In the genomic region with DNA sequence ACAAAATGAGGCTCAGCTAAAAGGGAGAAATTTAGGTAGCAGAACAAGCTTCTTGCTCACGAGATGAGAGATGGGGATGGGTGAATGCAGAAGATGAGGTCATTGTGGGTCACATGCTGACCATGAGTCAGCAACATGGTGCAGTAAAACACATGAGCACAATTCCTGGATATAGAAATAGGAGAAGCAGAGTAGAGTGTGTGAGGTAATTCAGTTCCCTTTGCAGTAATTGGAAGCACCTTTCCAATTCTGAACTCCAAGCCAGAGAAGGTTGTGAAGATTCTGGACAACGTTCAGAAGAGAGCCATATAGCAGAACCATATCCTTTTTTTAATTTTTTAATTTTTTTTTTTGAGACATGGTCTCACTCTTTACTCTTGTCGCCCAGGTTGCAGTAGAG, we compare ENCODE assay signal across 1 cellular context.
A peak's percentile ranks its signal among the peaks of the same experiment; 100 is the strongest.
TF ChIP-seq lines count a peak whose summit lies in the region.

No MANE protein-coding gene starts in this region.

TF ChIP-seq in HEK293, 187 proteins besides CTCF, POLR2A, EP300 and RAD21 (continued from another document):
- TF ChIP-seq, protein P1, sequence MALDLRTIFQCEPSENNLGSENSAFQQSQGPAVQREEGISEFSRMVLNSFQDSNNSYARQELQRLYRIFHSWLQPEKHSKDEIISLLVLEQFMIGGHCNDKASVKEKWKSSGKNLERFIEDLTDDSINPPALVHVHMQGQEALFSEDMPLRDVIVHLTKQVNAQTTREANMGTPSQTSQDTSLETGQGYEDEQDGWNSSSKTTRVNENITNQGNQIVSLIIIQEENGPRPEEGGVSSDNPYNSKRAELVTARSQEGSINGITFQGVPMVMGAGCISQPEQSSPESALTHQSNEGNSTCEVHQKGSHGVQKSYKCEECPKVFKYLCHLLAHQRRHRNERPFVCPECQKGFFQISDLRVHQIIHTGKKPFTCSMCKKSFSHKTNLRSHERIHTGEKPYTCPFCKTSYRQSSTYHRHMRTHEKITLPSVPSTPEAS (tag by site-specific recombination; IDR thresholded peaks at IDR 0.05), result peak; percentile 27; the same call in 1 of the 2 replicates
- TF ChIP-seq ZNF169 (tag by site-specific recombination; IDR thresholded peaks at IDR 0.05) (peak; percentile 28; the same call in 1 of the 2 replicates), ZNF174 (tag by site-specific recombination; IDR thresholded peaks at IDR 0.05) (no peak), ZNF223 (tag by site-specific recombination; IDR thresholded peaks at IDR 0.05) (no peak), OSR2 (tag by site-specific recombination; IDR thresholded peaks at IDR 0.05) (peak; percentile 55), GLI2 (tag by site-specific recombination; IDR thresholded peaks at IDR 0.05; ENCODE audit: borderline replicate concordance, low read depth) (no peak), ZBTB21 (tag by site-specific recombination; IDR thresholded peaks at IDR 0.05) (peak; percentile 94), FEZF1 (tag by site-specific recombination; IDR thresholded peaks at IDR 0.05) (no peak), ZNF600 (tag by site-specific recombination; IDR thresholded peaks at IDR 0.05) (peak; percentile 94), ZNF585B (tag by site-specific recombination; IDR thresholded peaks at IDR 0.05) (no peak), ZNF707 (tag by site-specific recombination; IDR thresholded peaks at IDR 0.05) (0 out of 2 replicates have a peak, but pooled peaks have one; percentile 30), SP3 (tag by site-specific recombination; IDR thresholded peaks at IDR 0.05) (peak; percentile 62), ZNF391 (tag by site-specific recombination; IDR thresholded peaks at IDR 0.05; ENCODE audit: borderline replicate concordance, low read depth) (peak; percentile 66; the same call in 1 of the 2 replicates), ZNF10 (tag by site-specific recombination; IDR thresholded peaks at IDR 0.05) (peak; percentile 77; the same call in 1 of the 2 replicates), KLF1 (tag by site-specific recombination; IDR thresholded peaks at IDR 0.05) (no peak), ZBTB7A (tag by site-specific recombination; IDR thresholded peaks at IDR 0.05; ENCODE audit: low read depth) (0 out of 2 replicates have a peak, but pooled peaks have one; percentile 45), ZNF843 (tag by site-specific recombination; IDR thresholded peaks at IDR 0.05) (0 out of 2 replicates have a peak, but pooled peaks have one; percentile 29), REPIN1 (tag by site-specific recombination; IDR thresholded peaks at IDR 0.05; ENCODE audit: low read depth) (no peak), BCL11A (tag by site-specific recombination; IDR thresholded peaks at IDR 0.05; ENCODE audit: low read depth) (peak; percentile 84; the same call in 1 of the 2 replicates), ZEB2 (tag by site-specific recombination; IDR thresholded peaks at IDR 0.05) (peak; percentile 90)
- TF ChIP-seq, protein P2, sequence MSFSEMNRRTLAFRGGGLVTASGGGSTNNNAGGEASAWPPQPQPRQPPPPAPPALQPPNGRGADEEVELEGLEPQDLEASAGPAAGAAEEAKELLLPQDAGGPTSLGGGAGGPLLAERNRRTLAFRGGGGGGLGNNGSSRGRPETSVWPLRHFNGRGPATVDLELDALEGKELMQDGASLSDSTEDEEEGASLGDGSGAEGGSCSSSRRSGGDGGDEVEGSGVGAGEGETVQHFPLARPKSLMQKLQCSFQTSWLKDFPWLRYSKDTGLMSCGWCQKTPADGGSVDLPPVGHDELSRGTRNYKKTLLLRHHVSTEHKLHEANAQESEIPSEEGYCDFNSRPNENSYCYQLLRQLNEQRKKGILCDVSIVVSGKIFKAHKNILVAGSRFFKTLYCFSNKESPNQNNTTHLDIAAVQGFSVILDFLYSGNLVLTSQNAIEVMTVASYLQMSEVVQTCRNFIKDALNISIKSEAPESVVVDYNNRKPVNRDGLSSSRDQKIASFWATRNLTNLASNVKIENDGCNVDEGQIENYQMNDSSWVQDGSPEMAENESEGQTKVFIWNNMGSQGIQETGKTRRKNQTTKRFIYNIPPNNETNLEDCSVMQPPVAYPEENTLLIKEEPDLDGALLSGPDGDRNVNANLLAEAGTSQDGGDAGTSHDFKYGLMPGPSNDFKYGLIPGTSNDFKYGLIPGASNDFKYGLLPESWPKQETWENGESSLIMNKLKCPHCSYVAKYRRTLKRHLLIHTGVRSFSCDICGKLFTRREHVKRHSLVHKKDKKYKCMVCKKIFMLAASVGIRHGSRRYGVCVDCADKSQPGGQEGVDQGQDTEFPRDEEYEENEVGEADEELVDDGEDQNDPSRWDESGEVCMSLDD (tag by site-specific recombination; IDR thresholded peaks at IDR 0.05), result 0 out of 2 replicates have a peak, but pooled peaks have one; percentile 32
- TF ChIP-seq, protein P3, sequence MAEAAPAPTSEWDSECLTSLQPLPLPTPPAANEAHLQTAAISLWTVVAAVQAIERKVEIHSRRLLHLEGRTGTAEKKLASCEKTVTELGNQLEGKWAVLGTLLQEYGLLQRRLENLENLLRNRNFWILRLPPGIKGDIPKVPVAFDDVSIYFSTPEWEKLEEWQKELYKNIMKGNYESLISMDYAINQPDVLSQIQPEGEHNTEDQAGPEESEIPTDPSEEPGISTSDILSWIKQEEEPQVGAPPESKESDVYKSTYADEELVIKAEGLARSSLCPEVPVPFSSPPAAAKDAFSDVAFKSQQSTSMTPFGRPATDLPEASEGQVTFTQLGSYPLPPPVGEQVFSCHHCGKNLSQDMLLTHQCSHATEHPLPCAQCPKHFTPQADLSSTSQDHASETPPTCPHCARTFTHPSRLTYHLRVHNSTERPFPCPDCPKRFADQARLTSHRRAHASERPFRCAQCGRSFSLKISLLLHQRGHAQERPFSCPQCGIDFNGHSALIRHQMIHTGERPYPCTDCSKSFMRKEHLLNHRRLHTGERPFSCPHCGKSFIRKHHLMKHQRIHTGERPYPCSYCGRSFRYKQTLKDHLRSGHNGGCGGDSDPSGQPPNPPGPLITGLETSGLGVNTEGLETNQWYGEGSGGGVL (tag by site-specific recombination; IDR thresholded peaks at IDR 0.05), result peak; percentile 69
- TF ChIP-seq, protein P4, sequence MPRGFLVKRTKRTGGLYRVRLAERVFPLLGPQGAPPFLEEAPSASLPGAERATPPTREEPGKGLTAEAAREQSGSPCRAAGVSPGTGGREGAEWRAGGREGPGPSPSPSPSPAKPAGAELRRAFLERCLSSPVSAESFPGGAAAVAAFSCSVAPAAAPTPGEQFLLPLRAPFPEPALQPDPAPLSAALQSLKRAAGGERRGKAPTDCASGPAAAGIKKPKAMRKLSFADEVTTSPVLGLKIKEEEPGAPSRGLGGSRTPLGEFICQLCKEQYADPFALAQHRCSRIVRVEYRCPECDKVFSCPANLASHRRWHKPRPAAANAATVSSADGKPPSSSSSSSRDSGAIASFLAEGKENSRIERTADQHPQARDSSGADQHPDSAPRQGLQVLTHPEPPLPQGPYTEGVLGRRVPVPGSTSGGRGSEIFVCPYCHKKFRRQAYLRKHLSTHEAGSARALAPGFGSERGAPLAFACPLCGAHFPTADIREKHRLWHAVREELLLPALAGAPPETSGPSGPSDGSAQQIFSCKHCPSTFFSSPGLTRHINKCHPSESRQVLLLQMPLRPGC (tag by site-specific recombination; IDR thresholded peaks at IDR 0.05), result peak; percentile 95
- TF ChIP-seq, protein P5, sequence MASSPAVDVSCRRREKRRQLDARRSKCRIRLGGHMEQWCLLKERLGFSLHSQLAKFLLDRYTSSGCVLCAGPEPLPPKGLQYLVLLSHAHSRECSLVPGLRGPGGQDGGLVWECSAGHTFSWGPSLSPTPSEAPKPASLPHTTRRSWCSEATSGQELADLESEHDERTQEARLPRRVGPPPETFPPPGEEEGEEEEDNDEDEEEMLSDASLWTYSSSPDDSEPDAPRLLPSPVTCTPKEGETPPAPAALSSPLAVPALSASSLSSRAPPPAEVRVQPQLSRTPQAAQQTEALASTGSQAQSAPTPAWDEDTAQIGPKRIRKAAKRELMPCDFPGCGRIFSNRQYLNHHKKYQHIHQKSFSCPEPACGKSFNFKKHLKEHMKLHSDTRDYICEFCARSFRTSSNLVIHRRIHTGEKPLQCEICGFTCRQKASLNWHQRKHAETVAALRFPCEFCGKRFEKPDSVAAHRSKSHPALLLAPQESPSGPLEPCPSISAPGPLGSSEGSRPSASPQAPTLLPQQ (tag by site-specific recombination; IDR thresholded peaks at IDR 0.05), result peak; percentile 86
- TF ChIP-seq, protein P6, sequence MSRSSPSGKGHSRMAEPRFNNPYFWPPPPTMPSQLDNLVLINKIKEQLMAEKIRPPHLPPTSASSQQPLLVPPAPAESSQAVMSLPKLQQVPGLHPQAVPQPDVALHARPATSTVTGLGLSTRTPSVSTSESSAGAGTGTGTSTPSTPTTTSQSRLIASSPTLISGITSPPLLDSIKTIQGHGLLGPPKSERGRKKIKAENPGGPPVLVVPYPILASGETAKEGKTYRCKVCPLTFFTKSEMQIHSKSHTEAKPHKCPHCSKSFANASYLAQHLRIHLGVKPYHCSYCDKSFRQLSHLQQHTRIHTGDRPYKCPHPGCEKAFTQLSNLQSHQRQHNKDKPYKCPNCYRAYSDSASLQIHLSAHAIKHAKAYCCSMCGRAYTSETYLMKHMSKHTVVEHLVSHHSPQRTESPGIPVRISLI (tag by site-specific recombination; IDR thresholded peaks at IDR 0.05), result peak; percentile 62; the same call in 1 of the 2 replicates
- TF ChIP-seq, protein P7, sequence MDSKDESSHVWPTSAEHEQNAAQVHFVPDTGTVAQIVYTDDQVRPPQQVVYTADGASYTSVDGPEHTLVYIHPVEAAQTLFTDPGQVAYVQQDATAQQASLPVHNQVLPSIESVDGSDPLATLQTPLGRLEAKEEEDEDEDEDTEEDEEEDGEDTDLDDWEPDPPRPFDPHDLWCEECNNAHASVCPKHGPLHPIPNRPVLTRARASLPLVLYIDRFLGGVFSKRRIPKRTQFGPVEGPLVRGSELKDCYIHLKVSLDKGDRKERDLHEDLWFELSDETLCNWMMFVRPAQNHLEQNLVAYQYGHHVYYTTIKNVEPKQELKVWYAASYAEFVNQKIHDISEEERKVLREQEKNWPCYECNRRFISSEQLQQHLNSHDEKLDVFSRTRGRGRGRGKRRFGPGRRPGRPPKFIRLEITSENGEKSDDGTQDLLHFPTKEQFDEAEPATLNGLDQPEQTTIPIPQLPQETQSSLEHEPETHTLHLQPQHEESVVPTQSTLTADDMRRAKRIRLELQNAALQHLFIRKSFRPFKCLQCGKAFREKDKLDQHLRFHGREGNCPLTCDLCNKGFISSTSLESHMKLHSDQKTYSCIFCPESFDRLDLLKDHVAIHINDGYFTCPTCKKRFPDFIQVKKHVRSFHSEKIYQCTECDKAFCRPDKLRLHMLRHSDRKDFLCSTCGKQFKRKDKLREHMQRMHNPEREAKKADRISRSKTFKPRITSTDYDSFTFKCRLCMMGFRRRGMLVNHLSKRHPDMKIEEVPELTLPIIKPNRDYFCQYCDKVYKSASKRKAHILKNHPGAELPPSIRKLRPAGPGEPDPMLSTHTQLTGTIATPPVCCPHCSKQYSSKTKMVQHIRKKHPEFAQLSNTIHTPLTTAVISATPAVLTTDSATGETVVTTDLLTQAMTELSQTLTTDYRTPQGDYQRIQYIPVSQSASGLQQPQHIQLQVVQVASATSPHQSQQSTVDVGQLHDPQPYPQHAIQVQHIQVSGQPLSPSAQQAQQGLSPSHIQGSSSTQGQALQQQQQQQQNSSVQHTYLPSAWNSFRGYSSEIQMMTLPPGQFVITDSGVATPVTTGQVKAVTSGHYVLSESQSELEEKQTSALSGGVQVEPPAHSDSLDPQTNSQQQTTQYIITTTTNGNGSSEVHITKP (tag by site-specific recombination; IDR thresholded peaks at IDR 0.05), result peak; percentile 55; the same call in 1 of the 2 replicates
- TF ChIP-seq, protein P8, sequence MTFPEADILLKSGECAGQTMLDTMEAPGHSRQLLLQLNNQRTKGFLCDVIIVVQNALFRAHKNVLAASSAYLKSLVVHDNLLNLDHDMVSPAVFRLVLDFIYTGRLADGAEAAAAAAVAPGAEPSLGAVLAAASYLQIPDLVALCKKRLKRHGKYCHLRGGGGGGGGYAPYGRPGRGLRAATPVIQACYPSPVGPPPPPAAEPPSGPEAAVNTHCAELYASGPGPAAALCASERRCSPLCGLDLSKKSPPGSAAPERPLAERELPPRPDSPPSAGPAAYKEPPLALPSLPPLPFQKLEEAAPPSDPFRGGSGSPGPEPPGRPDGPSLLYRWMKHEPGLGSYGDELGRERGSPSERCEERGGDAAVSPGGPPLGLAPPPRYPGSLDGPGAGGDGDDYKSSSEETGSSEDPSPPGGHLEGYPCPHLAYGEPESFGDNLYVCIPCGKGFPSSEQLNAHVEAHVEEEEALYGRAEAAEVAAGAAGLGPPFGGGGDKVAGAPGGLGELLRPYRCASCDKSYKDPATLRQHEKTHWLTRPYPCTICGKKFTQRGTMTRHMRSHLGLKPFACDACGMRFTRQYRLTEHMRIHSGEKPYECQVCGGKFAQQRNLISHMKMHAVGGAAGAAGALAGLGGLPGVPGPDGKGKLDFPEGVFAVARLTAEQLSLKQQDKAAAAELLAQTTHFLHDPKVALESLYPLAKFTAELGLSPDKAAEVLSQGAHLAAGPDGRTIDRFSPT (tag by site-specific recombination; IDR thresholded peaks at IDR 0.05), result peak; percentile 90
- TF ChIP-seq, protein P9, sequence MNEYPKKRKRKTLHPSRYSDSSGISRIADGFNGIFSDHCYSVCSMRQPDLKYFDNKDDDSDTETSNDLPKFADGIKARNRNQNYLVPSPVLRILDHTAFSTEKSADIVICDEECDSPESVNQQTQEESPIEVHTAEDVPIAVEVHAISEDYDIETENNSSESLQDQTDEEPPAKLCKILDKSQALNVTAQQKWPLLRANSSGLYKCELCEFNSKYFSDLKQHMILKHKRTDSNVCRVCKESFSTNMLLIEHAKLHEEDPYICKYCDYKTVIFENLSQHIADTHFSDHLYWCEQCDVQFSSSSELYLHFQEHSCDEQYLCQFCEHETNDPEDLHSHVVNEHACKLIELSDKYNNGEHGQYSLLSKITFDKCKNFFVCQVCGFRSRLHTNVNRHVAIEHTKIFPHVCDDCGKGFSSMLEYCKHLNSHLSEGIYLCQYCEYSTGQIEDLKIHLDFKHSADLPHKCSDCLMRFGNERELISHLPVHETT (tag by site-specific recombination; IDR thresholded peaks at IDR 0.05), result peak; percentile 94
